ENCODE assay signal across 24 cellular contexts in the genomic region with DNA sequence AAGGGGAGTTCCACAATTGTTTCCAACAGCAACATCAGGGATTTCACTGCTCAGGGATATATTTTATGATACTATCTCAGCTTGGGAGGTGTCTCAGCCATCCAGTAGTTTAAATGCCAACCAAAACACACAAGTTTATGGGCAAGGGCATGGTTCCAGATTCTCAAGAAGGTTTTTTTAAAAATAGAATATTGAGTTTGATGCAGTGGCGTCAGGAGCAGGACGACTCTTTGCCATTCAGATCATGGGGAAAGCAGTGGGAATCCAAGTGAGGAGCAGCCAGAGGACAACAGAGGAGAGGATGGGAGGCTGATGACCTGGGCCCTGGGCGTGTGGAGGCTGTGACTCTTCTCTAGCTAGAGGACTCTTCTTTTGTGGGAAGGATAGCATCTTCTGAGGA. TPM values are rescaled to one million over a fixed set of nuclear protein-coding genes. Genes with fewer than 3 reads are reported as not detected.
DNase-seq lines count a peak whose midpoint lies in the region; ATAC-seq, FAIRE-seq and TF ChIP-seq lines count a peak whose summit lies in the region.
"Had no signal": no experiment of that assay in that cellular context is flagged by ENCODE, and none has a peak within 500 bp of the region (broad histone marks: within the 10 kb centered on the region; RNA-seq: fewer than 3 reads in every experiment).

No MANE protein-coding gene starts in this region.

- no peak overlapping the region for H3K9ac ChIP-seq in kidney (ENCODE audit: low read length in 2 of 2)
- H3K9ac ChIP-seq: BLaER1 had no signal

- H2AFZ ChIP-seq in osteoblast (ENCODE audit: low read length), result no peak overlapping the region
- H2AFZ ChIP-seq: GM23338 had no signal

- no peaks in the 10 kb centered on the region for H3K79me2 ChIP-seq in osteoblast (ENCODE audit: insufficient read depth, low read length)

- no peaks in the 10 kb centered on the region for H3K4me1 ChIP-seq in osteoblast (ENCODE audit: insufficient read depth, low read length)
- no peaks in the 10 kb centered on the region for H3K4me1 ChIP-seq in gastrocnemius medialis
- H3K4me1 ChIP-seq in kidney (ENCODE audit: control insufficient read depth in 1 of 2, insufficient read depth in 1 of 2, low read depth in 1 of 2, low read length in 2 of 2), result no peaks in the 10 kb centered on the region

- no peaks in the 10 kb centered on the region for H3K9me3 ChIP-seq in osteoblast (ENCODE audit: low read depth, low read length)
- no peaks in the 10 kb centered on the region for H3K9me3 ChIP-seq in gastrocnemius medialis
- no peaks in the 10 kb centered on the region for H3K9me3 ChIP-seq in kidney (ENCODE audit: control insufficient read depth in 1 of 2, low read length in 2 of 2)

- DNase-seq in EH (ENCODE audit: low read depth), result peak; percentile 13
- DNase-seq in NCI-H446 treated with DMSO at 0.1 percent for 48 hours (lab: John Stamatoyannopoulos, UW), result peak; percentile 39
- peak; percentile 86 for DNase-seq in osteoblast (ENCODE audit: insufficient read length, low spot score, missing footprints)
- DNase-seq in stromal cell of bone marrow (ENCODE audit: low read depth), result peak; percentile 41
- no peak for DNase-seq in gastrocnemius medialis
- no peak for DNase-seq in activated T-cell treated with anti-CD3 and anti-CD28 coated beads, Interleukin-2, amount 50 U/mL, for 72 hours
- DNase-seq in kidney, result no peak
- DNase-seq in retina, result no peak
- DNase-seq: 8988T; Calu3; CD4-positive, alpha-beta memory T cell; DMS79 treated with DMSO at 0.1 percent for 48 hours; HCEC 1CT had no signal

- no peak for FAIRE-seq in kidney (lab: Jason Lieb, UNC)
- FAIRE-seq: G401.6, GM12891, GM19239, H54 had no signal

- intact Hi-C loops in gastrocnemius medialis (cut with DNase I; ENCODE audit: low total_unique reads) (no loop called here), kidney (cut with DNase I) (no loop called here)

- no peak overlapping the region for H3K4me2 ChIP-seq in osteoblast (ENCODE audit: insufficient read depth, low read length)
- H3K4me2 ChIP-seq: BLaER1, GM23338 had no signal

- H3K36me3 ChIP-seq in osteoblast (ENCODE audit: insufficient read depth, low read length) (no peaks in the 10 kb centered on the region), gastrocnemius medialis (no peaks in the 10 kb centered on the region), kidney (ENCODE audit: control insufficient read depth in 1 of 2, insufficient read depth in 2 of 2, low read length in 2 of 2) (no peaks in the 10 kb centered on the region)
- H3K36me3 ChIP-seq: BLaER1 had no signal

- H3K27me3 Mint-ChIP-seq in activated T-cell treated with anti-CD3 and anti-CD28 coated beads, Interleukin-2, amount 50 U/mL, for 72 hours (ENCODE audit: low read depth), result no peaks in the 10 kb centered on the region

- H3K4me1 Mint-ChIP-seq in activated T-cell treated with anti-CD3 and anti-CD28 coated beads, Interleukin-2, amount 50 U/mL, for 72 hours (ENCODE audit: low read depth), result peaks cover 19% of the 10 kb centered on the region
- H3K4me1 Mint-ChIP-seq: CD14-positive monocyte, GM23338 had no signal

- H3K36me3 Mint-ChIP-seq in activated T-cell treated with anti-CD3 and anti-CD28 coated beads, Interleukin-2, amount 50 U/mL, for 72 hours (ENCODE audit: insufficient read depth in 2 of 2), result no peaks in the 10 kb centered on the region
- H3K36me3 Mint-ChIP-seq: CD14-positive monocyte; CD4-positive, alpha-beta memory T cell had no signal

- no peak for ATAC-seq in gastrocnemius medialis
- no peak for ATAC-seq in activated T-cell treated with anti-CD3 and anti-CD28 coated beads, Interleukin-2, amount 50 U/mL, for 72 hours (replicated peaks in 1 of 2)
- ATAC-seq: GM23338 had no signal

- H3K27me3 ChIP-seq in osteoblast (ENCODE audit: insufficient read depth, low read length) (peaks cover 11% of the 10 kb centered on the region), gastrocnemius medialis (no peaks in the 10 kb centered on the region)
- H3K27me3 ChIP-seq: BLaER1 had no signal

- no peak for TF ChIP-seq POLR2A in gastrocnemius medialis (IDR thresholded peaks at IDR 0.05)

- TF ChIP-seq CTCF in osteoblast (IDR thresholded peaks at IDR 0.05; ENCODE audit: extremely low read depth, low read depth, low read length), result no peak
- TF ChIP-seq CTCF in gastrocnemius medialis (IDR thresholded peaks at IDR 0.05 in 4 of 5, conservative IDR thresholded peaks at IDR 0.05 in 1 of 5), result no peak
- no peak for TF ChIP-seq CTCF in kidney (IDR thresholded peaks at IDR 0.05; ENCODE audit: borderline replicate concordance, extremely low read depth, insufficient read depth)

- H3K27ac ChIP-seq in osteoblast (ENCODE audit: low read depth, low read length) (no peak overlapping the region), gastrocnemius medialis (no peak overlapping the region), kidney (ENCODE audit: low read depth in 2 of 2, low read length in 2 of 2) (no peak overlapping the region)
- H3K27ac ChIP-seq: HL-60 had no signal

- H3K9me3 Mint-ChIP-seq in activated T-cell treated with anti-CD3 and anti-CD28 coated beads, Interleukin-2, amount 50 U/mL, for 72 hours, result no peaks in the 10 kb centered on the region
- H3K9me3 Mint-ChIP-seq: CD14-positive monocyte; CD4-positive, alpha-beta memory T cell; GM23338 had no signal

- H3K27ac Mint-ChIP-seq in activated T-cell treated with anti-CD3 and anti-CD28 coated beads, Interleukin-2, amount 50 U/mL, for 72 hours, result no peak overlapping the region
- H3K27ac Mint-ChIP-seq: CD14-positive monocyte; CD4-positive, alpha-beta memory T cell; GM23338 had no signal

- in situ Hi-C loops in gastrocnemius medialis (cut with MboI; ENCODE audit: low sequenced_read_pairs in 4 of 4), result loop anchor here (25.0 kb wide), 1 partner anchor 481 kb away; no protein-coding TSS in a partner anchor

- no peaks in the 10 kb centered on the region for H4K20me1 ChIP-seq in osteoblast (ENCODE audit: insufficient read depth, low read length)
- H4K20me1 ChIP-seq: BLaER1 had no signal

- H3K4me3 Mint-ChIP-seq in activated T-cell treated with anti-CD3 and anti-CD28 coated beads, Interleukin-2, amount 50 U/mL, for 72 hours, result no peak overlapping the region
- H3K4me3 Mint-ChIP-seq: CD14-positive monocyte; CD4-positive, alpha-beta memory T cell; GM23338 had no signal

- H3K4me3 ChIP-seq in osteoblast (ENCODE audit: insufficient read depth, low read length) (no peak overlapping the region), gastrocnemius medialis (no peak overlapping the region), kidney (ENCODE audit: low read length in 2 of 2) (no peak overlapping the region)
- H3K4me3 ChIP-seq: BLaER1, GM23338 had no signal

RNA-seq across cellular contexts. Expression of a gene that starts 25.7 kb away (rescaled TPM):
- not detected in 2 replicates for total RNA-seq in osteoblast
- not detected for total RNA-seq in gastrocnemius medialis
- total RNA-seq in activated T-cell treated with anti-CD3 and anti-CD28 coated beads, Interleukin-2, amount 50 U/mL, for 72 hours, result not detected
- 0.98 TPM for total RNA-seq in kidney
- polyA plus RNA-seq in kidney (ENCODE audit: insufficient read depth, low read depth, low replicate concordance), result not detected
- total RNA-seq: A673, Calu3, HT1080 had no signal
- polyA plus RNA-seq: AG04450, CD14-positive monocyte had no signal

RNA-seq across cellular contexts. Expression of a gene that starts 39.6 kb away (rescaled TPM):
- total RNA-seq in osteoblast, result 5.4 and 7.7 TPM in 2 replicates
- 1 to 10 TPM in 3 of 4 donors, under 1 TPM in 1; 0.82 to 3.6 (median 1.6) TPM for total RNA-seq in gastrocnemius medialis
- total RNA-seq in activated T-cell treated with anti-CD3 and anti-CD28 coated beads, Interleukin-2, amount 50 U/mL, for 72 hours, result 10 to 100 TPM; 14.2 to 16.9 TPM
- total RNA-seq in kidney, result 9.0 TPM
- 0.43 TPM for polyA plus RNA-seq in kidney (ENCODE audit: insufficient read depth, low read depth, low replicate concordance)

Comparison
In these comparisons a context has a peak if more than half of its experiments do, and no peak if none do; other contexts are left out.
1. DNase-seq: peak in EH (single experiment), NCI-H446 treated with DMSO at 0.1 percent for 48 hours (single experiment), osteoblast (single experiment) and stromal cell of bone marrow (single experiment); none in gastrocnemius medialis (0 of 2), activated T-cell treated with anti-CD3 and anti-CD28 coated beads, Interleukin-2, amount 50 U/mL, for 72 hours (0 of 2), kidney (single experiment) and retina (single experiment).